19 cellular contexts compared by ENCODE assay signal in the genomic region with DNA sequence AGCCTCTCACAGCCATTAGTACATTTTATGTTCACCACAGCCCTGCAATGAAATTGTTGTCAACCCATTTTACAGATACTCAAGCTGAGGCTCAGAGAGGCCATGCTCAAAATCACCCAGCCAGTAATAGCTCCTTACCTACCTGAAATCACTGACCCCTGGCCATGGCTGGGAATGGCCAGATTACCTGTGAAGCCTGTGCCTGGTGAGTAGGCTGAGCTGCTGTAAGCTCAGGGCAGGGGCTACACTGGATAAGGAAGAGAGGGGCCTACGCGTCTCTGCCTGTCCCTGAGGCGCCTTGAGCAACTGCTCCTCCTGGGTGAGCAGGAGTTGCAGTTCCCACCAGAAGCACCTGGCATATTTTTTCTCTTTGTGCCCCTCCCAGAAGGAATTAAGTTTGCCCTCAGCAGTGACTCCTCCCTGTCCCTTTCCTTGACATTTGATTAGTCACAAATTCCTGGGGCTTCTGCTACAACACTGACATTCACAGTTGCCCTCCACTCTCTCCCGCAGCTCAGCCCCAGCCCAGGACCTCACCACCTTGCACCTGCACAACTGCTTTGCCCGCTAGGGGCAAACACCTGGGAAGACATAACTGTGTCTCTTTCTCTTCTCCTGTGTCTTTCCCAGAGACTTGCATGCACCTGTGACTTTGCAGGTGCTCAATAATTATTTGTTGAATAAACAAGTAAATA. TPM values are rescaled to one million over a fixed set of nuclear protein-coding genes. Genes with fewer than 3 reads are reported as not detected.
A peak's percentile ranks its signal among the peaks of the same experiment; 100 is the strongest.
DNase-seq lines count a peak whose midpoint lies in the region; ATAC-seq and TF ChIP-seq lines count a peak whose summit lies in the region.
"Had no signal": no experiment of that assay in that cellular context is flagged by ENCODE, and none has a peak within 500 bp of the region (broad histone marks: within the 10 kb centered on the region; RNA-seq: fewer than 3 reads in every experiment).

No MANE protein-coding gene starts in this region.

- no peaks in the 10 kb centered on the region for H3K9me3 ChIP-seq in mucosa of descending colon
- H3K9me3 ChIP-seq: heart left ventricle, right atrium auricular region had no signal

- H3K4me3 Mint-ChIP-seq in activated T-helper 17 cell treated with anti-CD3 and anti-CD28 coated beads, Interleukin-2, amount 50 U/mL, for 72 hours = no peak overlapping the region
- no peak overlapping the region for H3K4me3 Mint-ChIP-seq in stimulated activated naive CD8-positive, alpha-beta T cell treated with anti-CD3 and anti-CD28 coated beads, Interleukin-15, amount 100 ng/mL, for 72 hours
- H3K4me3 Mint-ChIP-seq: activated CD4-positive, alpha-beta memory T cell treated with anti-CD3 and anti-CD28 coated beads, Interleukin-2, amount 10 ng/mL, durations not matched to agents 7 days and 5 days; activated T-cell treated with anti-CD3 and anti-CD28 coated beads, Interleukin-2, amount 50 U/mL, for 4 hours; memory B cell; neural crest cell had no signal

- H3K27ac Mint-ChIP-seq in activated T-helper 17 cell treated with anti-CD3 and anti-CD28 coated beads, Interleukin-2, amount 50 U/mL, for 72 hours = peak overlapping the region; percentile 44
- no peak overlapping the region for H3K27ac Mint-ChIP-seq in stimulated activated naive CD8-positive, alpha-beta T cell treated with anti-CD3 and anti-CD28 coated beads, Interleukin-15, amount 100 ng/mL, for 72 hours
- H3K27ac Mint-ChIP-seq: activated CD4-positive, alpha-beta memory T cell treated with anti-CD3 and anti-CD28 coated beads, Interleukin-2, amount 10 ng/mL, durations not matched to agents 7 days and 5 days; memory B cell had no signal

- H3K4me3 ChIP-seq in mucosa of descending colon = no peak overlapping the region
- H3K4me3 ChIP-seq: dorsolateral prefrontal cortex, heart left ventricle, right atrium auricular region had no signal

- no peaks in the 10 kb centered on the region for H3K36me3 ChIP-seq in mucosa of descending colon (ENCODE audit: low read depth)

- H3K4me1 Mint-ChIP-seq in activated T-helper 17 cell treated with anti-CD3 and anti-CD28 coated beads, Interleukin-2, amount 50 U/mL, for 72 hours = peaks cover 18% of the 10 kb centered on the region
- peaks cover 53% of the 10 kb centered on the region for H3K4me1 Mint-ChIP-seq in stimulated activated naive CD8-positive, alpha-beta T cell treated with anti-CD3 and anti-CD28 coated beads, Interleukin-15, amount 100 ng/mL, for 72 hours

- no peaks in the 10 kb centered on the region for H3K27me3 Mint-ChIP-seq in activated T-helper 17 cell treated with anti-CD3 and anti-CD28 coated beads, Interleukin-2, amount 50 U/mL, for 72 hours
- H3K27me3 Mint-ChIP-seq in stimulated activated naive CD8-positive, alpha-beta T cell treated with anti-CD3 and anti-CD28 coated beads, Interleukin-15, amount 100 ng/mL, for 72 hours = no peaks in the 10 kb centered on the region
- H3K27me3 Mint-ChIP-seq: activated CD4-positive, alpha-beta memory T cell treated with anti-CD3 and anti-CD28 coated beads, Interleukin-2, amount 10 ng/mL, durations not matched to agents 7 days and 5 days; CD4-positive, alpha-beta memory T cell; memory B cell had no signal

- intact Hi-C loops in mucosa of descending colon (cut with DNase I, micrococcal nuclease) = loop anchor here in 1 of 2 donors (10.0 kb wide), 1 partner anchor 134 kb away; the partner anchor contains the start of gene CDHR2

- H3K36me3 Mint-ChIP-seq in activated T-helper 17 cell treated with anti-CD3 and anti-CD28 coated beads, Interleukin-2, amount 50 U/mL, for 72 hours (ENCODE audit: low read depth) = peaks cover 43% of the 10 kb centered on the region

- H3K4me1 ChIP-seq in mucosa of descending colon (ENCODE audit: low read depth) = peaks cover 45% of the 10 kb centered on the region

- peak; percentile 22 for DNase-seq in A172 (ENCODE audit: low spot score)
- peak; percentile 71 for DNase-seq in HPDE6-E6E7 (ENCODE audit: extremely low spot score)
- DNase-seq in mucosa of descending colon = no peak
- DNase-seq in NCI-H82 treated with DMSO at 0.1 percent for 48 hours (lab: John Stamatoyannopoulos, UW; ENCODE audit: unreplicated experiment) = no peak
- no peak for DNase-seq in retina
- DNase-seq in anterior cingulate cortex (lab: John Stamatoyannopoulos, UW) = no peak
- DNase-seq in stimulated activated naive CD8-positive, alpha-beta T cell treated with anti-CD3 and anti-CD28 coated beads, Interleukin-15, amount 100 ng/mL, for 72 hours = no peak
- DNase-seq: activated CD4-positive, alpha-beta memory T cell treated with anti-CD3 and anti-CD28 coated beads, Interleukin-2, amount 10 ng/mL, durations not matched to agents 7 days and 5 days; activated T-cell treated with anti-CD3 and anti-CD28 coated beads, Interleukin-2, amount 50 U/mL, for 4 hours; CD4-positive, alpha-beta memory T cell; DMS79 treated with DMSO at 0.1 percent for 48 hours; dorsolateral prefrontal cortex; heart left ventricle; NCI-H2081; SW 1271 had no signal

- no peaks in the 10 kb centered on the region for H3K9me3 Mint-ChIP-seq in activated T-helper 17 cell treated with anti-CD3 and anti-CD28 coated beads, Interleukin-2, amount 50 U/mL, for 72 hours
- no peaks in the 10 kb centered on the region for H3K9me3 Mint-ChIP-seq in stimulated activated naive CD8-positive, alpha-beta T cell treated with anti-CD3 and anti-CD28 coated beads, Interleukin-15, amount 100 ng/mL, for 72 hours
- H3K9me3 Mint-ChIP-seq: activated CD4-positive, alpha-beta memory T cell treated with anti-CD3 and anti-CD28 coated beads, Interleukin-2, amount 10 ng/mL, durations not matched to agents 7 days and 5 days; activated T-cell treated with anti-CD3 and anti-CD28 coated beads, Interleukin-2, amount 50 U/mL, for 4 hours; memory B cell; neural crest cell had no signal

- ATAC-seq in activated T-helper 17 cell treated with anti-CD3 and anti-CD28 coated beads, Interleukin-2, amount 50 U/mL, for 72 hours (replicated peaks) = no peak
- ATAC-seq in mucosa of descending colon = peak; percentile 18
- ATAC-seq in stimulated activated naive CD8-positive, alpha-beta T cell treated with anti-CD3 and anti-CD28 coated beads, Interleukin-15, amount 100 ng/mL, for 72 hours = no peak
- ATAC-seq: activated T-cell treated with anti-CD3 and anti-CD28 coated beads, Interleukin-2, amount 50 U/mL, for 4 hours; heart left ventricle had no signal

- TF ChIP-seq CTCF in mucosa of descending colon (IDR thresholded peaks at IDR 0.05) = no peak

RNA-seq across cellular contexts. Expression of gene CLTB, which starts 5.7 kb away (rescaled TPM):
- total RNA-seq in A172 (2014; rRNA removed; shearing (Covaris generic)) = 193 and 203 TPM in 2 replicates
- total RNA-seq in activated T-helper 17 cell treated with anti-CD3 and anti-CD28 coated beads, Interleukin-2, amount 50 U/mL, for 72 hours = 10 to 100 TPM; 22.9 to 56.9 TPM
- 100 to 1,000 TPM; 144 to 234 (median 199) TPM for total RNA-seq in mucosa of descending colon

RNA-seq across cellular contexts. Expression of gene HIGD2A, which starts 22.1 kb away (rescaled TPM):
- total RNA-seq in A172 (2014; rRNA removed; shearing (Covaris generic)) = 186 and 199 TPM in 2 replicates
- total RNA-seq in activated T-helper 17 cell treated with anti-CD3 and anti-CD28 coated beads, Interleukin-2, amount 50 U/mL, for 72 hours = 100 to 1,000 TPM; 114 to 120 TPM
- total RNA-seq in mucosa of descending colon = 100 to 1,000 TPM; 186 to 257 (median 198) TPM

RNA-seq across cellular contexts. Expression of gene NOP16, which starts 22.2 kb away (rescaled TPM):
- 37.9 and 41.4 TPM in 2 replicates for total RNA-seq in A172 (2014; rRNA removed; shearing (Covaris generic))
- 10 to 100 TPM; 37.6 to 99.0 TPM for total RNA-seq in activated T-helper 17 cell treated with anti-CD3 and anti-CD28 coated beads, Interleukin-2, amount 50 U/mL, for 72 hours
- total RNA-seq in mucosa of descending colon = 10 to 100 TPM; 17.0 to 22.9 (median 18.4) TPM

RNA-seq across cellular contexts. Expression of gene FAF2, which starts 37.6 kb away (rescaled TPM):
- total RNA-seq in A172 (2014; rRNA removed; shearing (Covaris generic)) = 57.3 and 59.7 TPM in 2 replicates
- 10 to 100 TPM; 41.1 to 41.3 TPM for total RNA-seq in activated T-helper 17 cell treated with anti-CD3 and anti-CD28 coated beads, Interleukin-2, amount 50 U/mL, for 72 hours
- total RNA-seq in mucosa of descending colon = 10 to 100 TPM; 33.1 to 36.1 (median 33.4) TPM

RNA-seq across cellular contexts. Expression of gene ARL10, which starts 45.3 kb away (rescaled TPM):
- total RNA-seq in A172 (2014; rRNA removed; shearing (Covaris generic)) = not detected in 2 replicates
- total RNA-seq in activated T-helper 17 cell treated with anti-CD3 and anti-CD28 coated beads, Interleukin-2, amount 50 U/mL, for 72 hours = 10 to 100 TPM in 1 of 2 donors, 1 to 10 TPM in 1; 8.7 to 17.3 TPM
- total RNA-seq in mucosa of descending colon = 10 to 100 TPM in 1 of 3 donors, 1 to 10 TPM in 2; 2.1 to 12.2 (median 2.3) TPM

Comparison
In these comparisons a context has a peak if more than half of its experiments do, and no peak if none do; other contexts are left out.
1. DNase-seq: peak in A172 (single experiment) and HPDE6-E6E7 (single experiment); none in mucosa of descending colon (0 of 3), NCI-H82 treated with DMSO at 0.1 percent for 48 hours (single experiment), retina (single experiment), anterior cingulate cortex (0 of 58) and stimulated activated naive CD8-positive, alpha-beta T cell treated with anti-CD3 and anti-CD28 coated beads, Interleukin-15, amount 100 ng/mL, for 72 hours (0 of 2).